In the genomic region with DNA sequence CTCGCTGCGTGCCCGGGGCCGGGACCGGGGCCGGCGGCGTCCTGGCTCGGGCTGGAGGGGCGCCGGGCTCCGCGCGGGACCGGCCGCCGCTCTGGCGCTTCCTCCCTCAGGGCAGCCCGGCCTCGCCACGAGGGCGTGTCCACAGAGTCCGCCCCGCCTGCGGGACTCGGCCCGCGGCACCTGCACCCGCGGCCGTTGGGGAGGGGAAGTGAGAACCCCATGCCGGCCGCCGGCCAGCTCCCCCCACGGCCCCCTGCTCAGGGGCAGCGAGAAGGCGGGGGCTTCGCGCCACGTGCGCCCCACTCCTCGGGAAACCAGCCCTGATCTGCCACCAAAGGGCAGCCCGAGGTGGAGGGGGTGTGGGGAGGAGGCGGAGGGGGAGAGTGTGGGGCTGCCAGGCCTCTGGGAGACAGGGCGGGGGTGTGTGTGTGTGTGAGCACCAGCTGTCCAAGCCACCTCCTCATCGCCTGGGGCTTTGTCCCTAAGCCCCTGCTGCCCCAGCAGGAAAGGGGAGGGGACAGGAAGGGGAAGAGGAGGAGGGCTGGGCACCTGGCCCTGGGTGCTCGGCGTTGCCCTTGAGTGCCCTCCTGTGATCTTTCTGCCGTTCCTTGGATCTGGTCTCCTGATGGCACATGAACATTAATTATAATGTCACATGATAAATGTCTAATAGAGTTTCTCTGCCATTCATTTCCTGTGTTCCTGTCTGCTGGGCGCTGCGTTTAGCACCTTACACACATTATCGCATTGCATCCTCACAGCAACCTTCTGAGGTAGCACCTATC, we compare ENCODE assay signal across 9 cellular contexts. TPM values are rescaled to one million over a fixed set of nuclear protein-coding genes. Genes with fewer than 3 reads are reported as not detected.
DNase-seq lines count a peak whose midpoint lies in the region; ATAC-seq and TF ChIP-seq lines count a peak whose summit lies in the region.
"Had no signal": no experiment of that assay in that cellular context is flagged by ENCODE, and none has a peak within 500 bp of the region (broad histone marks: within the 10 kb centered on the region; RNA-seq: fewer than 3 reads in every experiment).

Gene PIK3AP1 (minus strand): TSS at position 93 of the 785 bp plus-strand sequence. CDS start 120 bp downstream, outside the sequence.

- DNase-seq in NCI-H510A (lab: John Stamatoyannopoulos, UW) (peak; percentile 76), esophagus muscularis mucosa (ENCODE audit: extremely low spot score) (no peak), substantia nigra (lab: John Stamatoyannopoulos, UW) (peak in 13 of 49 donors; percentile 12 to 70 (median 36))
- DNase-seq in activated CD8-positive, alpha-beta memory T cell treated with anti-CD3 and anti-CD28 coated beads for 4 hours (ENCODE audit: low read depth in 2 of 2): peak; percentile 16 to 20

- H3K79me2 ChIP-seq in ACC112 (ENCODE audit: control insufficient read depth, insufficient read depth, low read length, unreplicated experiment): no peaks in the 10 kb centered on the region
- H3K79me2 ChIP-seq in neural cell (replicated peaks; ENCODE audit: insufficient read depth, low read length): no peaks in the 10 kb centered on the region

- H3K9me2 ChIP-seq in neural cell (ENCODE audit: insufficient read depth, low read length): no peaks in the 10 kb centered on the region

- H3K4me3 ChIP-seq in ACC112 (ENCODE audit: low read depth, low read length) (peak within 1 kb of the TSS; percentile 68), esophagus muscularis mucosa (peak within 1 kb of the TSS; percentile 56 to 70 (median 62)), neural cell (ENCODE audit: low read length) (peak within 1 kb of the TSS; percentile 70)

- no peak within 1 kb of the TSS for H3K27ac ChIP-seq in ACC112 (ENCODE audit: low read depth, low read length)
- H3K27ac ChIP-seq in esophagus muscularis mucosa (replicated peaks in 1 of 4): peak within 1 kb of the TSS in 3 of 4 donors; percentile 44 to 68 (median 66)
- H3K27ac ChIP-seq in neural cell (ENCODE audit: low read length): no peak within 1 kb of the TSS
- peak within 1 kb of the TSS; percentile 67 for H3K27ac ChIP-seq in substantia nigra (ENCODE audit: low read depth, low read length, poor library complexity, severe bottlenecking)
- H3K27ac ChIP-seq: uterus had no signal

- TF ChIP-seq RAD21 in neural cell (conservative IDR thresholded peaks at IDR 0.05): no peak

- H2AFZ ChIP-seq in ACC112 (ENCODE audit: low read length, unreplicated experiment) (peak within 1 kb of the TSS; percentile 11), neural cell (ENCODE audit: low read depth, low read length) (no peak within 1 kb of the TSS)

- WGBS in esophagus muscularis mucosa: 5% methylated on average over 38 of the region's 52 CpGs

- H4K20me1 ChIP-seq in neural cell (ENCODE audit: insufficient read depth): no peaks in the 10 kb centered on the region

- H3K9me3 ChIP-seq in esophagus muscularis mucosa (no peaks in the 10 kb centered on the region), neural cell (ENCODE audit: low read length) (no peaks in the 10 kb centered on the region)
- H3K9me3 ChIP-seq: uterus had no signal

- H3K36me3 ChIP-seq in ACC112 (ENCODE audit: insufficient read depth, low read length) (no peaks in the 10 kb centered on the region), esophagus muscularis mucosa (no peaks in the 10 kb centered on the region), neural cell (ENCODE audit: insufficient read depth, low read length) (no peaks in the 10 kb centered on the region)
- H3K36me3 ChIP-seq: uterus had no signal

- TF ChIP-seq EP300 in esophagus muscularis mucosa (IDR thresholded peaks at IDR 0.05) (no peak), neural cell (conservative IDR thresholded peaks at IDR 0.05; ENCODE audit: poor library complexity, severe bottlenecking) (no peak)

- no peaks in the 10 kb centered on the region for H3F3A ChIP-seq in neural cell (ENCODE audit: insufficient read depth, low read length, poor library complexity, severe bottlenecking)

- H3K27me3 ChIP-seq in ACC112 (ENCODE audit: insufficient read depth, low read length) (peaks cover 36% of the 10 kb centered on the region), esophagus muscularis mucosa (peaks cover 0 to 41% (median 1%) of the 10 kb centered on the region in 4 donors), neural cell (ENCODE audit: insufficient read depth, low read depth, low read length) (peaks cover 18% of the 10 kb centered on the region)
- H3K27me3 ChIP-seq: uterus had no signal

- TF ChIP-seq CTCF in esophagus muscularis mucosa (IDR thresholded peaks at IDR 0.05) (no peak), neural cell (IDR thresholded peaks at IDR 0.05; ENCODE audit: poor library complexity, severe bottlenecking) (no peak)

- peak; percentile 36 for TF ChIP-seq POLR2A in GM18526 (IDR thresholded peaks at IDR 0.05; ENCODE audit: extremely low read depth, insufficient read length)
- no peak for TF ChIP-seq POLR2A in esophagus muscularis mucosa (IDR thresholded peaks at IDR 0.05; ENCODE audit: low read depth)

- H3K4me1 ChIP-seq in ACC112 (ENCODE audit: control insufficient read depth, insufficient read depth, low read length, unreplicated experiment) (no peaks in the 10 kb centered on the region), esophagus muscularis mucosa (peaks cover 8 to 18% (median 17%) of the 10 kb centered on the region in 4 donors)

- H3K4me2 ChIP-seq in neural cell (ENCODE audit: low read length): peak within 1 kb of the TSS; percentile 39

- intact Hi-C loops in esophagus muscularis mucosa (cut with DNase I): no loop called here

- peak within 1 kb of the TSS; percentile 41 for H3K9ac ChIP-seq in neural cell (ENCODE audit: low read length)

- peak; percentile 74 for ATAC-seq in HG03095 (IDR thresholded peaks at IDR 0.05; ENCODE audit: unreplicated experiment)

TF ChIP-seq in neural cell, 6 proteins besides CTCF, POLR2A, EP300 and RAD21:
- TF ChIP-seq MXI1 (conservative IDR thresholded peaks at IDR 0.05; ENCODE audit: poor library complexity, severe bottlenecking): no peak
- TF ChIP-seq REST (IDR thresholded peaks at IDR 0.05; ENCODE audit: borderline replicate concordance): no peak
- no peak for TF ChIP-seq EZH2 (IDR thresholded peaks at IDR 0.05; ENCODE audit: borderline replicate concordance, insufficient read depth, low read length, poor library complexity, severe bottlenecking)
- no peak for TF ChIP-seq SMC3 (conservative IDR thresholded peaks at IDR 0.05; ENCODE audit: poor library complexity)
- no peak for TF ChIP-seq POLR2AphosphoS5 (IDR thresholded peaks at IDR 0.05)
- no peak for TF ChIP-seq TAF1 (IDR thresholded peaks at IDR 0.05; ENCODE audit: low read depth)

RNA-seq across cellular contexts. Expression of gene PIK3AP1, which starts in this region (rescaled TPM):
- total RNA-seq in esophagus muscularis mucosa: 10 to 100 TPM in 2 of 4 donors, 1 to 10 TPM in 2; 4.7 to 16.6 (median 8.8) TPM
- 0.05 TPM in 1 of 2 replicates, not detected in the other for polyA plus RNA-seq in neural cell
- polyA minus RNA-seq in neural cell: 0.23 and 0.24 TPM in 2 replicates

Comparison
In these comparisons a context has a peak if more than half of its experiments do, and no peak if none do; other contexts are left out.
1. H3K27ac ChIP-seq: peak in esophagus muscularis mucosa (3 of 4) and substantia nigra (single experiment); none in ACC112 (single experiment) and neural cell (single experiment).
2. Peak in every context shown above with its lines, with median percentiles within 50 percentile points of each other: H3K4me3 ChIP-seq.